Comparison of ENCODE assay signal across 8 cellular contexts in the genomic region with DNA sequence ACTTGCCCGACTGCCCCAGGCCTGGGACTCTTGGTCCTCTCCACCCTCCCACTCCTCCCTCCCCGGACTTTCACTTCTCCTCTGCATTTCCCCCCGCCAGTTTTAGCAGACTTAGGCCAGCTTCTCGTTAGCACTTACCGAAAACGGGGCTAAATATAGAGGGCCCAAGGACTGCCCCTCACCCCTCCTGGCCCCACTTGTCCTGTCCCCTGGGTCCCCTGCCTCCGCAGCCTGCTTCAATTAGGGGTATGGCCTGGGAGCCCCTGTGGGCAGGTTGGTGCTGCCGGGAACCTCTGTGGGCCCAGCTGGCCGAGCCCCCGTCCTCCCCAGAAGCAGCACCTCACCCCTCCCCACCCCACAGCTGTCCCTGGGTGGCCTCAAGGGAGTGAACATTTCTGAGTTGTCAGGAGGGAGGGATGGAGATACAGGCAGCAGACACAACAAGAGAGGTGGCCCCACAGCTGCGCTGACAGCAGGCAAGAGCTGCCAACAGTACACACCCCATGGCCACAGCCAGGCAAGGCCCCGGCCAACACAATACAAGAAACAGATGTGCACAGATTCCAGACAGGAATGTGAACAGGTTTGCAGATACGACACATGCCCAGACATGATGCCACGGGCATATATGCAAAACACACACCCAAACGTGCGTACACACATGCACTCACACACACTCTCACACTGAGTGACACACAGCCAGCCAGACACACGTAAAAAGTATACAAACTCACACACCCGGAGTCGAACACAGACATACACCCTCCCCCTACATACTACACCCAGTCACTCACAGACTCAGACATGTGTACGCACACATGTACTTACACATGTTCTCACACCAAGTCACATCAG. TPM values are rescaled to one million over a fixed set of nuclear protein-coding genes. Genes with fewer than 3 reads are reported as not detected.
A peak's percentile ranks its signal among the peaks of the same experiment; 100 is the strongest.
DNase-seq lines count a peak whose midpoint lies in the region; ATAC-seq and TF ChIP-seq lines count a peak whose summit lies in the region.

No MANE protein-coding gene starts in this region.

- no peak overlapping the region for H3K4me3 Mint-ChIP-seq in osteocyte (ENCODE audit: unreplicated experiment)

- H3K27me3 Mint-ChIP-seq in osteocyte (ENCODE audit: unreplicated experiment), result peaks cover 4% of the 10 kb centered on the region

- no peak for TF ChIP-seq CTCF in GM06990 (IDR thresholded peaks at IDR 0.05; ENCODE audit: insufficient read depth, low read length, poor library complexity, severe bottlenecking)
- TF ChIP-seq CTCF in choroid plexus epithelial cell (conservative IDR thresholded peaks at IDR 0.05; ENCODE audit: low read depth, low read length), result no peak
- no peak for TF ChIP-seq CTCF in osteocyte (IDR thresholded peaks at IDR 0.05)

- peaks cover 76% of the 10 kb centered on the region for H3K4me1 ChIP-seq in Karpas-422 (ENCODE audit: low read length)

- H3K27ac ChIP-seq in Karpas-422 (ENCODE audit: low read length), result peak overlapping the region; percentile 100

- H4K20me1 ChIP-seq in Karpas-422 (ENCODE audit: insufficient read depth, low read depth, low read length), result no peaks in the 10 kb centered on the region

- H3K4me3 ChIP-seq in GM06990 (replicated peaks; ENCODE audit: low read depth, low read length) (peak overlapping the region; percentile 68), Karpas-422 (ENCODE audit: low read length) (peak overlapping the region; percentile 78), choroid plexus epithelial cell (ENCODE audit: low read depth, low read length) (no peak overlapping the region)

- DNase-seq in GM06990 (ENCODE audit: extremely low read depth, insufficient read length) (peak; percentile 92), Karpas-422 (peak; percentile 99), choroid plexus epithelial cell (ENCODE audit: low read depth) (peak; percentile 38), pons (ENCODE audit: low spot score) (peak; percentile 72), osteocyte (ENCODE audit: extremely low spot score, unreplicated experiment) (no peak)
- DNase-seq in stimulated activated CD4-positive, alpha-beta T cell treated with anti-CD3 and anti-CD28 coated beads, Interleukin-12 subunit alpha, Interleukin-12 subunit beta, amount 100 ng/mL, for 4 hours, result no peak
- DNase-seq in stimulated activated CD8-positive, alpha-beta memory T cell treated with anti-CD3 and anti-CD28 coated beads, Interleukin-4, amount 100 ng/mL, for 48 hours, result no peak

- H3K36me3 Mint-ChIP-seq in osteocyte (ENCODE audit: unreplicated experiment), result no peaks in the 10 kb centered on the region

- peak overlapping the region; percentile 96 for H3K9ac ChIP-seq in Karpas-422 (ENCODE audit: low read length)

- H3K4me1 Mint-ChIP-seq in osteocyte (ENCODE audit: unreplicated experiment), result peaks cover 17% of the 10 kb centered on the region

- peaks cover 69% of the 10 kb centered on the region for H3K79me2 ChIP-seq in Karpas-422 (ENCODE audit: low read length)

- peak overlapping the region; percentile 90 for H3K4me2 ChIP-seq in Karpas-422 (ENCODE audit: low read depth, low read length, poor library complexity, severe bottlenecking)

- no peak overlapping the region for H3K27ac Mint-ChIP-seq in osteocyte (ENCODE audit: unreplicated experiment)

- no peaks in the 10 kb centered on the region for H3K27me3 ChIP-seq in GM06990 (replicated peaks; ENCODE audit: control insufficient read depth, insufficient read depth, low read length)
- no peaks in the 10 kb centered on the region for H3K27me3 ChIP-seq in Karpas-422 (ENCODE audit: low read length)

- ATAC-seq in GM21367 (IDR thresholded peaks at IDR 0.05; ENCODE audit: unreplicated experiment), result peak; percentile 42

- H2AFZ ChIP-seq in Karpas-422 (ENCODE audit: low read length), result no peak overlapping the region

- no peaks in the 10 kb centered on the region for H3K9me3 ChIP-seq in Karpas-422 (ENCODE audit: low read length)

- H3K36me3 ChIP-seq in GM06990 (ENCODE audit: control insufficient read depth, insufficient read depth, low read length) (no peaks in the 10 kb centered on the region; the same call in none of the 2 replicates), Karpas-422 (ENCODE audit: insufficient read depth, low read length) (peaks cover 41% of the 10 kb centered on the region)

- H3K9me2 ChIP-seq in Karpas-422 (replicated peaks; ENCODE audit: insufficient read depth, low read length), result no peaks in the 10 kb centered on the region

- peaks cover under 1% of the 10 kb centered on the region for H3K9me3 Mint-ChIP-seq in osteocyte (ENCODE audit: unreplicated experiment)

RNA-seq across cellular contexts. Expression of a gene that starts 2.6 kb away (rescaled TPM):
- 61.9 and 69.4 TPM in 2 replicates for total RNA-seq in Karpas-422 (2014; rRNA removed; shearing (Covaris generic); ENCODE audit: low replicate concordance)
- total RNA-seq in osteocyte, result 0.64 and 1.0 TPM in 2 replicates

RNA-seq across cellular contexts. Expression of a gene that starts 53.7 kb away (rescaled TPM):
- total RNA-seq in Karpas-422 (2014; rRNA removed; shearing (Covaris generic); ENCODE audit: low replicate concordance), result 15.1 and 23.5 TPM in 2 replicates
- total RNA-seq in osteocyte, result 15.2 and 15.5 TPM in 2 replicates

RNA-seq across cellular contexts. Expression of a gene that starts 59.6 kb away (rescaled TPM):
- 0.07 and 1.4 TPM in 2 replicates for total RNA-seq in Karpas-422 (2014; rRNA removed; shearing (Covaris generic); ENCODE audit: low replicate concordance)
- 0.38 and 0.55 TPM in 2 replicates for total RNA-seq in osteocyte

Comparison
In these comparisons a context has a peak if more than half of its experiments do, and no peak if none do; other contexts are left out.
1. DNase-seq: peak in GM06990 (single experiment), Karpas-422 (single experiment), choroid plexus epithelial cell (single experiment) and pons (single experiment); none in stimulated activated CD4-positive, alpha-beta T cell treated with anti-CD3 and anti-CD28 coated beads, Interleukin-12 subunit alpha, Interleukin-12 subunit beta, amount 100 ng/mL, for 4 hours (single experiment), osteocyte (single experiment) and stimulated activated CD8-positive, alpha-beta memory T cell treated with anti-CD3 and anti-CD28 coated beads, Interleukin-4, amount 100 ng/mL, for 48 hours (single experiment).
2. RNA of a gene that starts 2.6 kb away (total RNA-seq): 61.9 to 69.4 TPM in Karpas-422; 0.64 to 1.0 TPM in osteocyte; every median in the first group is over 10 times any median in the second.